Comparison of ENCODE assay signal across 1 cellular context in the genomic region with DNA sequence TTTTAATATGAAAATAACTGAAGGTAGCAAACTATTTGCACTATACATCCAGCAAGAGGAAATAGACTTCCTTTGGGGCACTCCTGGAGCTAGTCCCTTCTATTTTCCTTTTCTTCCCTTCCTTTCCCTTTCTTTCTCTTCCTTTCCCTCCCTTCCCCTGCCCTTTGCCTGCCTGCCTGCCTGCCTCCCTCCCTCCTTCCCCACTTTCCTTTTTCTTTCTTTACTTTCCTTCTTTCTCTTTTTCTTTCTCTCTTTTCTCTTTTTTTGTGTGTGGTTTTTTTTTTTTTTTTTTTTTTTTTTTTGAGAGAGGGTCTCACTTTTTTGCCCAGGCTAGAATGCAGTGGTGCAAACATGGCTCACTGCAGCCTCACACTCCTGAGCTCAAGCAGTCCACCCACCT.
TF ChIP-seq lines count a peak whose summit lies in the region.

No MANE protein-coding gene starts in this region.

TF ChIP-seq in GM23338, 12 proteins besides CTCF, POLR2A, EP300 and RAD21 (continued from another document):
- TF ChIP-seq, protein P1, sequence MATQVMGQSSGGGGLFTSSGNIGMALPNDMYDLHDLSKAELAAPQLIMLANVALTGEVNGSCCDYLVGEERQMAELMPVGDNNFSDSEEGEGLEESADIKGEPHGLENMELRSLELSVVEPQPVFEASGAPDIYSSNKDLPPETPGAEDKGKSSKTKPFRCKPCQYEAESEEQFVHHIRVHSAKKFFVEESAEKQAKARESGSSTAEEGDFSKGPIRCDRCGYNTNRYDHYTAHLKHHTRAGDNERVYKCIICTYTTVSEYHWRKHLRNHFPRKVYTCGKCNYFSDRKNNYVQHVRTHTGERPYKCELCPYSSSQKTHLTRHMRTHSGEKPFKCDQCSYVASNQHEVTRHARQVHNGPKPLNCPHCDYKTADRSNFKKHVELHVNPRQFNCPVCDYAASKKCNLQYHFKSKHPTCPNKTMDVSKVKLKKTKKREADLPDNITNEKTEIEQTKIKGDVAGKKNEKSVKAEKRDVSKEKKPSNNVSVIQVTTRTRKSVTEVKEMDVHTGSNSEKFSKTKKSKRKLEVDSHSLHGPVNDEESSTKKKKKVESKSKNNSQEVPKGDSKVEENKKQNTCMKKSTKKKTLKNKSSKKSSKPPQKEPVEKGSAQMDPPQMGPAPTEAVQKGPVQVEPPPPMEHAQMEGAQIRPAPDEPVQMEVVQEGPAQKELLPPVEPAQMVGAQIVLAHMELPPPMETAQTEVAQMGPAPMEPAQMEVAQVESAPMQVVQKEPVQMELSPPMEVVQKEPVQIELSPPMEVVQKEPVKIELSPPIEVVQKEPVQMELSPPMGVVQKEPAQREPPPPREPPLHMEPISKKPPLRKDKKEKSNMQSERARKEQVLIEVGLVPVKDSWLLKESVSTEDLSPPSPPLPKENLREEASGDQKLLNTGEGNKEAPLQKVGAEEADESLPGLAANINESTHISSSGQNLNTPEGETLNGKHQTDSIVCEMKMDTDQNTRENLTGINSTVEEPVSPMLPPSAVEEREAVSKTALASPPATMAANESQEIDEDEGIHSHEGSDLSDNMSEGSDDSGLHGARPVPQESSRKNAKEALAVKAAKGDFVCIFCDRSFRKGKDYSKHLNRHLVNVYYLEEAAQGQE (IDR thresholded peaks at IDR 0.05; ENCODE audit: unreplicated experiment) = no peak
- no peak for TF ChIP-seq STAT1 (IDR thresholded peaks at IDR 0.05; ENCODE audit: unreplicated experiment)
- TF ChIP-seq NANOG (IDR thresholded peaks at IDR 0.05; ENCODE audit: borderline replicate concordance) = no peak
- TF ChIP-seq, protein P2, sequence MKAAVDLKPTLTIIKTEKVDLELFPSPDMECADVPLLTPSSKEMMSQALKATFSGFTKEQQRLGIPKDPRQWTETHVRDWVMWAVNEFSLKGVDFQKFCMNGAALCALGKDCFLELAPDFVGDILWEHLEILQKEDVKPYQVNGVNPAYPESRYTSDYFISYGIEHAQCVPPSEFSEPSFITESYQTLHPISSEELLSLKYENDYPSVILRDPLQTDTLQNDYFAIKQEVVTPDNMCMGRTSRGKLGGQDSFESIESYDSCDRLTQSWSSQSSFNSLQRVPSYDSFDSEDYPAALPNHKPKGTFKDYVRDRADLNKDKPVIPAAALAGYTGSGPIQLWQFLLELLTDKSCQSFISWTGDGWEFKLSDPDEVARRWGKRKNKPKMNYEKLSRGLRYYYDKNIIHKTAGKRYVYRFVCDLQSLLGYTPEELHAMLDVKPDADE (IDR thresholded peaks at IDR 0.05) = no peak
- no peak for TF ChIP-seq POLR2AphosphoS5 (IDR thresholded peaks at IDR 0.05; ENCODE audit: low read depth)
- TF ChIP-seq, protein P3, sequence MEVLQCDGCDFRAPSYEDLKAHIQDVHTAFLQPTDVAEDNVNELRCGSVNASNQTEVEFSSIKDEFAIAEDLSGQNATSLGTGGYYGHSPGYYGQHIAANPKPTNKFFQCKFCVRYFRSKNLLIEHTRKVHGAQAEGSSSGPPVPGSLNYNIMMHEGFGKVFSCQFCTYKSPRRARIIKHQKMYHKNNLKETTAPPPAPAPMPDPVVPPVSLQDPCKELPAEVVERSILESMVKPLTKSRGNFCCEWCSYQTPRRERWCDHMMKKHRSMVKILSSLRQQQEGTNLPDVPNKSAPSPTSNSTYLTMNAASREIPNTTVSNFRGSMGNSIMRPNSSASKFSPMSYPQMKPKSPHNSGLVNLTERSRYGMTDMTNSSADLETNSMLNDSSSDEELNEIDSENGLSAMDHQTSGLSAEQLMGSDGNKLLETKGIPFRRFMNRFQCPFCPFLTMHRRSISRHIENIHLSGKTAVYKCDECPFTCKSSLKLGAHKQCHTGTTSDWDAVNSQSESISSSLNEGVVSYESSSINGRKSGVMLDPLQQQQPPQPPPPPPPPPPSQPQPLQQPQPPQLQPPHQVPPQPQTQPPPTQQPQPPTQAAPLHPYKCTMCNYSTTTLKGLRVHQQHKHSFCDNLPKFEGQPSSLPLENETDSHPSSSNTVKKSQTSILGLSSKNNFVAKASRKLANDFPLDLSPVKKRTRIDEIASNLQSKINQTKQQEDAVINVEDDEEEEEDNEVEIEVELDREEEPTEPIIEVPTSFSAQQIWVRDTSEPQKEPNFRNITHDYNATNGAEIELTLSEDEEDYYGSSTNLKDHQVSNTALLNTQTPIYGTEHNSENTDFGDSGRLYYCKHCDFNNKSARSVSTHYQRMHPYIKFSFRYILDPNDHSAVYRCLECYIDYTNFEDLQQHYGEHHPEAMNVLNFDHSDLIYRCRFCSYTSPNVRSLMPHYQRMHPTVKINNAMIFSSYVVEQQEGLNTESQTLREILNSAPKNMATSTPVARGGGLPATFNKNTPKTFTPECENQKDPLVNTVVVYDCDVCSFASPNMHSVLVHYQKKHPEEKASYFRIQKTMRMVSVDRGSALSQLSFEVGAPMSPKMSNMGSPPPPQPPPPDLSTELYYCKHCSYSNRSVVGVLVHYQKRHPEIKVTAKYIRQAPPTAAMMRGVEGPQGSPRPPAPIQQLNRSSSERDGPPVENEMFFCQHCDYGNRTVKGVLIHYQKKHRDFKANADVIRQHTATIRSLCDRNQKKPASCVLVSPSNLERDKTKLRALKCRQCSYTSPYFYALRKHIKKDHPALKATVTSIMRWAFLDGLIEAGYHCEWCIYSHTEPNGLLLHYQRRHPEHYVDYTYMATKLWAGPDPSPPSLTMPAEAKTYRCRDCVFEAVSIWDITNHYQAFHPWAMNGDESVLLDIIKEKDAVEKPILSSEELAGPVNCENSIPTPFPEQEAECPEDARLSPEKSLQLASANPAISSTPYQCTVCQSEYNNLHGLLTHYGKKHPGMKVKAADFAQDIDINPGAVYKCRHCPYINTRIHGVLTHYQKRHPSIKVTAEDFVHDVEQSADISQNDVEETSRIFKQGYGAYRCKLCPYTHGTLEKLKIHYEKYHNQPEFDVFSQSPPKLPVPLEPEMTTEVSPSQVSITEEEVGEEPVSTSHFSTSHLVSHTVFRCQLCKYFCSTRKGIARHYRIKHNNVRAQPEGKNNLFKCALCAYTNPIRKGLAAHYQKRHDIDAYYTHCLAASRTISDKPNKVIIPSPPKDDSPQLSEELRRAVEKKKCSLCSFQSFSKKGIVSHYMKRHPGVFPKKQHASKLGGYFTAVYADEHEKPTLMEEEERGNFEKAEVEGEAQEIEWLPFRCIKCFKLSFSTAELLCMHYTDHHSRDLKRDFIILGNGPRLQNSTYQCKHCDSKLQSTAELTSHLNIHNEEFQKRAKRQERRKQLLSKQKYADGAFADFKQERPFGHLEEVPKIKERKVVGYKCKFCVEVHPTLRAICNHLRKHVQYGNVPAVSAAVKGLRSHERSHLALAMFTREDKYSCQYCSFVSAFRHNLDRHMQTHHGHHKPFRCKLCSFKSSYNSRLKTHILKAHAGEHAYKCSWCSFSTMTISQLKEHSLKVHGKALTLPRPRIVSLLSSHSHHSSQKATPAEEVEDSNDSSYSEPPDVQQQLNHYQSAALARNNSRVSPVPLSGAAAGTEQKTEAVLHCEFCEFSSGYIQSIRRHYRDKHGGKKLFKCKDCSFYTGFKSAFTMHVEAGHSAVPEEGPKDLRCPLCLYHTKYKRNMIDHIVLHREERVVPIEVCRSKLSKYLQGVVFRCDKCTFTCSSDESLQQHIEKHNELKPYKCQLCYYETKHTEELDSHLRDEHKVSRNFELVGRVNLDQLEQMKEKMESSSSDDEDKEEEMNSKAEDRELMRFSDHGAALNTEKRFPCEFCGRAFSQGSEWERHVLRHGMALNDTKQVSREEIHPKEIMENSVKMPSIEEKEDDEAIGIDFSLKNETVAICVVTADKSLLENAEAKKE (CRISPR knock-in tag; IDR thresholded peaks at IDR 0.05) = no peak
- TF ChIP-seq EZH2phosphoT487 (IDR thresholded peaks at IDR 0.05; ENCODE audit: unreplicated experiment) = no peak
TF ChIP-seq in GM23338: peak in this region for 0.
